Comparison of ENCODE assay signal across 15 cellular contexts in the genomic region with DNA sequence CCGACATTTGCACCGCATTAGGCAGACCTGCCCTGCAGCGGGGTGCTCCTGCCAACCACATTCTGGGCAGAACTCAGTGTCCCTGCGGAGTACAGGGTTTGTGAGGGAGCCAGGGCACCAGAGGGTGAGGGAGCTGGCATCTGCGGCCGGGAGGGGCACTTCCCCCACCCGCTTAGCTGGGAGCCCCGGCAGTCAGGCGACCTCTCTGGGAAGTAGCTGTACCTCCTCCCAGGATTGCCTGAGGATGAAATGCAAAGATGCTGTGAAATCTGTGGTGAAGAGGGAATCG.
"Had no signal": no experiment of that assay in that cellular context is flagged by ENCODE, and none has a peak within 500 bp of the region (broad histone marks: within the 10 kb centered on the region; RNA-seq: fewer than 3 reads in every experiment).

No MANE protein-coding gene starts in this region.

- H3K27me3 Mint-ChIP-seq: activated CD4-positive, alpha-beta memory T cell treated with anti-CD3 and anti-CD28 coated beads, Interleukin-2, amount 10 ng/mL, durations not matched to agents 7 days and 5 days; activated naive CD8-positive, alpha-beta T cell treated with anti-CD3 and anti-CD28 coated beads, Interleukin-2, amount 50 U/mL, for 24 hours; memory B cell; progenitor cell of endocrine pancreas; T-cell had no signal

- H3K27ac Mint-ChIP-seq: activated CD4-positive, alpha-beta memory T cell treated with anti-CD3 and anti-CD28 coated beads, Interleukin-2, amount 10 ng/mL, durations not matched to agents 7 days and 5 days; activated naive CD8-positive, alpha-beta T cell treated with anti-CD3 and anti-CD28 coated beads, Interleukin-2, amount 50 U/mL, for 24 hours; endodermal cell; memory B cell; progenitor cell of endocrine pancreas; T-cell had no signal

- H3K4me1 ChIP-seq: upper lobe of left lung had no signal

- ATAC-seq: activated naive CD8-positive, alpha-beta T cell treated with anti-CD3 and anti-CD28 coated beads, Interleukin-2, amount 50 U/mL, for 24 hours; T-cell had no signal

- H3K27me3 ChIP-seq: upper lobe of left lung had no signal

- H3K4me3 Mint-ChIP-seq: activated CD4-positive, alpha-beta memory T cell treated with anti-CD3 and anti-CD28 coated beads, Interleukin-2, amount 10 ng/mL, durations not matched to agents 7 days and 5 days; activated naive CD8-positive, alpha-beta T cell treated with anti-CD3 and anti-CD28 coated beads, Interleukin-2, amount 50 U/mL, for 24 hours; endodermal cell; memory B cell; T-cell had no signal

- H3K4me1 Mint-ChIP-seq: activated CD4-positive, alpha-beta memory T cell treated with anti-CD3 and anti-CD28 coated beads, Interleukin-2, amount 10 ng/mL, durations not matched to agents 7 days and 5 days; activated naive CD8-positive, alpha-beta T cell treated with anti-CD3 and anti-CD28 coated beads, Interleukin-2, amount 50 U/mL, for 24 hours; endodermal cell; memory B cell; T-cell had no signal

- H3K9me3 ChIP-seq: upper lobe of left lung had no signal

- H3K4me3 ChIP-seq: SK-N-MC, upper lobe of left lung had no signal

- H3K27ac ChIP-seq: upper lobe of left lung, VCaP had no signal

- H3K9me3 Mint-ChIP-seq: activated CD4-positive, alpha-beta memory T cell treated with anti-CD3 and anti-CD28 coated beads, Interleukin-2, amount 10 ng/mL, durations not matched to agents 7 days and 5 days; activated naive CD8-positive, alpha-beta T cell treated with anti-CD3 and anti-CD28 coated beads, Interleukin-2, amount 50 U/mL, for 24 hours; endodermal cell; memory B cell; T-cell had no signal

- DNase-seq: activated CD4-positive, alpha-beta memory T cell treated with anti-CD3 and anti-CD28 coated beads, Interleukin-2, amount 10 ng/mL, durations not matched to agents 7 days and 5 days; activated naive CD8-positive, alpha-beta T cell treated with anti-CD3 and anti-CD28 coated beads, Interleukin-2, amount 50 U/mL, for 24 hours; central memory CD4-positive, alpha-beta T cell; dermis blood vessel endothelial cell; endodermal cell; erythroblast; stimulated activated CD4-positive, alpha-beta T cell treated with anti-CD3 and anti-CD28 coated beads, Interleukin-12 subunit alpha, Interleukin-12 subunit beta, amount 100 ng/mL, for 4 hours; stimulated activated naive CD4-positive, alpha-beta T cell; T-cell; T1000; upper lobe of left lung had no signal
